ENCODE assay signal across 24 cellular contexts in genomic region chr12:5034605-5035004, GRCh38. TPM values are rescaled to one million over a fixed set of nuclear protein-coding genes. Genes with fewer than 3 reads are reported as not detected.
DNase-seq lines count a peak whose midpoint lies in the region; ATAC-seq, FAIRE-seq and TF ChIP-seq lines count a peak whose summit lies in the region.
"Had no signal": no experiment of that assay in that cellular context is flagged by ENCODE, and none has a peak within 500 bp of the region (broad histone marks: within the 10 kb centered on the region; RNA-seq: fewer than 3 reads in every experiment).

No MANE protein-coding gene starts in this region.

- peaks cover 5% of the 10 kb centered on the region; the same call in 1 of the 2 replicates for H3K4me1 ChIP-seq in GM12878 (ENCODE audit: control insufficient read depth, insufficient read depth, low read length)

- H3K36me3 ChIP-seq in GM12878 (ENCODE audit: control insufficient read depth in 2 of 2, insufficient read depth in 2 of 2, low read length in 1 of 2), result no peaks in the 10 kb centered on the region
- H3K36me3 ChIP-seq: brain microvascular endothelial cell, heart left ventricle had no signal

- no peak overlapping the region for H3K4me3 ChIP-seq in GM12878
- H3K4me3 ChIP-seq: heart left ventricle had no signal

- CTCF ChIA-PET in activated CD8-positive, alpha-beta memory T cell treated with anti-CD3 and anti-CD28 coated beads, Interleukin-2, amount 10 ng/mL, durations not matched to agents 7 days and 5 days (lab: Charles Lee), result interaction anchor here (1.3 kb wide), 1 partner anchor 49 kb away, joined by 3 read pairs; no protein-coding TSS in a partner anchor
- CTCF ChIA-PET in GM12878 (lab: Yijun Ruan, JAX), result interaction anchor here (1.2 kb wide), 1 partner anchor 13 kb away, joined by 3 read pairs; no protein-coding TSS in a partner anchor

- no peaks in the 10 kb centered on the region for H3K4me1 Mint-ChIP-seq in activated CD8-positive, alpha-beta memory T cell treated with anti-CD3 and anti-CD28 coated beads, Interleukin-2, amount 10 ng/mL, durations not matched to agents 7 days and 5 days
- peaks cover 6% of the 10 kb centered on the region for H3K4me1 Mint-ChIP-seq in stimulated activated naive CD8-positive, alpha-beta T cell treated with anti-CD3 and anti-CD28 coated beads, Interleukin-15, amount 100 ng/mL, for 72 hours
- no peaks in the 10 kb centered on the region for H3K4me1 Mint-ChIP-seq in T-helper 17 cell

- BruUV-seq in GM12878 (replicated peaks; lab: Mats Ljungman, UMichigan), result no TSS peak

- no peak for TF ChIP-seq POLR2A in GM12878 (IDR thresholded peaks at IDR 0.05; ENCODE audit: low read depth, low read length)

- H3K9me3 ChIP-seq in GM12878 (replicated peaks; ENCODE audit: control insufficient read depth, insufficient read depth, low read length), result no peaks in the 10 kb centered on the region
- no peaks in the 10 kb centered on the region for H3K9me3 ChIP-seq in T-helper 17 cell (ENCODE audit: control insufficient read depth, low read length, poor library complexity, severe bottlenecking)
- H3K9me3 ChIP-seq: heart left ventricle had no signal

- POLR2A ChIA-PET in GM12878 (lab: Charles Lee), result no interaction called here

- no peaks in the 10 kb centered on the region for H3K36me3 Mint-ChIP-seq in activated CD8-positive, alpha-beta memory T cell treated with anti-CD3 and anti-CD28 coated beads, Interleukin-2, amount 10 ng/mL, durations not matched to agents 7 days and 5 days
- no peaks in the 10 kb centered on the region for H3K36me3 Mint-ChIP-seq in T-helper 17 cell (ENCODE audit: low read depth)
- H3K36me3 Mint-ChIP-seq: memory B cell had no signal

- H3K4me3 Mint-ChIP-seq in activated CD8-positive, alpha-beta memory T cell treated with anti-CD3 and anti-CD28 coated beads, Interleukin-2, amount 10 ng/mL, durations not matched to agents 7 days and 5 days, result no peak overlapping the region
- no peak overlapping the region for H3K4me3 Mint-ChIP-seq in stimulated activated naive CD8-positive, alpha-beta T cell treated with anti-CD3 and anti-CD28 coated beads, Interleukin-15, amount 100 ng/mL, for 72 hours
- H3K4me3 Mint-ChIP-seq in T-helper 17 cell, result no peak overlapping the region
- H3K4me3 Mint-ChIP-seq: memory B cell had no signal

- H4K20me1 ChIP-seq in GM12878 (ENCODE audit: control insufficient read depth, insufficient read depth), result no peaks in the 10 kb centered on the region

- H2AFZ ChIP-seq in GM12878 (ENCODE audit: control insufficient read depth, low read depth, low read length), result peak overlapping the region; percentile 18; the same call in 1 of the 2 replicates

- H3K27ac ChIP-seq in GM12878 (ENCODE audit: control insufficient read depth, insufficient read depth), result no peak overlapping the region
- H3K27ac ChIP-seq: brain microvascular endothelial cell, VCaP had no signal

- H3K27me3 Mint-ChIP-seq in activated CD8-positive, alpha-beta memory T cell treated with anti-CD3 and anti-CD28 coated beads, Interleukin-2, amount 10 ng/mL, durations not matched to agents 7 days and 5 days, result peaks cover 7% of the 10 kb centered on the region
- H3K27me3 Mint-ChIP-seq in stimulated activated naive CD8-positive, alpha-beta T cell treated with anti-CD3 and anti-CD28 coated beads, Interleukin-15, amount 100 ng/mL, for 72 hours, result peaks cover 20% of the 10 kb centered on the region
- H3K27me3 Mint-ChIP-seq in T-helper 17 cell, result peaks cover 46% of the 10 kb centered on the region

- intact Hi-C loops in GM12878 (cut with micrococcal nuclease; ENCODE audit: unreplicated experiment), result no loop called here

- no peak for FAIRE-seq in GM12878 (lab: Jason Lieb, UNC)
- FAIRE-seq: colon had no signal

- in situ Hi-C loops in GM12878 (cut with MboI), result no loop called here

- TF ChIP-seq CTCF in GM12878 (IDR thresholded peaks at IDR 0.05 in 2 of 3, conservative IDR thresholded peaks at IDR 0.05 in 1 of 3; ENCODE audit: control insufficient read depth in 2 of 3, extremely low read depth in 1 of 3, insufficient read depth in 1 of 3, low read depth in 3 of 3, low read length in 3 of 3), result no peak

- no peaks in the 10 kb centered on the region for H3K9me3 Mint-ChIP-seq in activated CD8-positive, alpha-beta memory T cell treated with anti-CD3 and anti-CD28 coated beads, Interleukin-2, amount 10 ng/mL, durations not matched to agents 7 days and 5 days (ENCODE audit: low read depth)
- no peaks in the 10 kb centered on the region for H3K9me3 Mint-ChIP-seq in stimulated activated naive CD8-positive, alpha-beta T cell treated with anti-CD3 and anti-CD28 coated beads, Interleukin-15, amount 100 ng/mL, for 72 hours
- H3K9me3 Mint-ChIP-seq: memory B cell had no signal

- ATAC-seq in activated CD8-positive, alpha-beta memory T cell treated with anti-CD3 and anti-CD28 coated beads, Interleukin-2, amount 10 ng/mL, durations not matched to agents 7 days and 5 days, result peak; percentile 20
- ATAC-seq in stimulated activated naive CD8-positive, alpha-beta T cell treated with anti-CD3 and anti-CD28 coated beads, Interleukin-15, amount 100 ng/mL, for 72 hours, result peak; percentile 77
- no peak for ATAC-seq in stimulated activated naive CD8-positive, alpha-beta T cell treated with anti-CD3 and anti-CD28 coated beads, Interleukin-15, Interleukin-2, amounts not matched to agents 100 U/mL and 50 U/mL, for 24 hours
- ATAC-seq in GM12878 (peak; percentile 46; the same call in 2 of the 3 replicates), T-helper 17 cell (no peak)

- RAD21 ChIA-PET in GM12878 (lab: Charles Lee; ENCODE audit: unreplicated experiment), result no interaction called here

- TF ChIP-seq EP300 in GM12878 (IDR thresholded peaks at IDR 0.05; ENCODE audit: borderline replicate concordance in 1 of 2, control insufficient read depth in 1 of 2, low read depth in 2 of 2, low read length in 2 of 2), result no peak

- peak overlapping the region; percentile 22; the same call in 1 of the 2 replicates for H3K4me2 ChIP-seq in GM12878 (ENCODE audit: control insufficient read depth, insufficient read depth)

- no peaks in the 10 kb centered on the region for H3K79me2 ChIP-seq in GM12878 (ENCODE audit: control insufficient read depth, insufficient read depth, low read length)

- no peak overlapping the region for H3K9ac ChIP-seq in GM12878 (ENCODE audit: control insufficient read depth, insufficient read depth, low read length)

- no peak for TF ChIP-seq RAD21 in GM12878 (IDR thresholded peaks at IDR 0.05; ENCODE audit: insufficient read depth, low read depth, low read length)

- DNase-seq in activated CD8-positive, alpha-beta memory T cell treated with anti-CD3 and anti-CD28 coated beads, Interleukin-2, amount 10 ng/mL, durations not matched to agents 7 days and 5 days, result no peak
- no peak for DNase-seq in activated CD8-positive, alpha-beta memory T cell treated with anti-CD3 and anti-CD28 coated beads, Interleukin-2, amount 50 U/mL, for 4 hours
- DNase-seq in stimulated activated naive CD8-positive, alpha-beta T cell treated with anti-CD3 and anti-CD28 coated beads, Interleukin-15, amount 100 ng/mL, for 72 hours, result no peak
- DNase-seq in stimulated activated naive CD8-positive, alpha-beta T cell treated with anti-CD3 and anti-CD28 coated beads, Interleukin-15, Interleukin-2, amounts not matched to agents 100 U/mL and 50 U/mL, for 24 hours, result no peak
- DNase-seq in GM12878 (ENCODE audit: low read depth, low spot score) (no peak), AML-193 (lab: John Stamatoyannopoulos, UW) (no peak), T-helper 17 cell (no peak), NCI-H2107 treated with DMSO at 0.1 percent for 48 hours (lab: John Stamatoyannopoulos, UW; ENCODE audit: unreplicated experiment) (no peak)
- DNase-seq: activated CD8-positive, alpha-beta memory T cell treated with anti-CD3 and anti-CD28 coated beads for 24 hours; brain microvascular endothelial cell; C1 segment of cervical spinal cord; Calu3; effector CD8-positive, alpha-beta T cell; EL; heart left ventricle; NCI-H1048; NCI-H187 treated with DMSO at 0.1 percent for 48 hours; NCI-H2227 treated with DMSO at 0.1 percent for 48 hours; posterior cingulate gyrus had no signal

- H3K27ac Mint-ChIP-seq in activated CD8-positive, alpha-beta memory T cell treated with anti-CD3 and anti-CD28 coated beads, Interleukin-2, amount 10 ng/mL, durations not matched to agents 7 days and 5 days, result no peak overlapping the region
- no peak overlapping the region for H3K27ac Mint-ChIP-seq in stimulated activated naive CD8-positive, alpha-beta T cell treated with anti-CD3 and anti-CD28 coated beads, Interleukin-15, amount 100 ng/mL, for 72 hours
- H3K27ac Mint-ChIP-seq in T-helper 17 cell, result no peak overlapping the region
- H3K27ac Mint-ChIP-seq: memory B cell had no signal

- 37% methylated on average over 5 of the region's 5 CpGs for WGBS in GM12878 (ENCODE audit: insufficient coverage, insufficient replicate concordance, low lambda C conversion rate, missing lambda C conversion rate)

- SMC1A ChIA-PET in GM12878 (lab: Charles Lee; ENCODE audit: uncharacterized antibody, unreplicated experiment), result no interaction called here

- 0 out of 4 replicates have a peak, but pooled peaks cover 0 to 1% of the 10 kb centered on the region in 2 experiments for H3K27me3 ChIP-seq in GM12878 (replicated peaks in 1 of 2; ENCODE audit: control insufficient read depth in 2 of 2, insufficient read depth in 2 of 2, low read length in 1 of 2)
- H3K27me3 ChIP-seq: brain microvascular endothelial cell had no signal

TF ChIP-seq in GM12878, 131 proteins besides CTCF, POLR2A, EP300 and RAD21 (continues in another document):
- TF ChIP-seq CREB1 (IDR thresholded peaks at IDR 0.05; ENCODE audit: low read depth), result peak; percentile 24; the same call in 1 of the 2 replicates
- TF ChIP-seq YY1 (IDR thresholded peaks at IDR 0.05; ENCODE audit: low read depth, low read length), result peak; percentile 39; the same call in 1 of the 2 replicates

RNA-seq across cellular contexts. Expression of gene KCNA5, which starts 9.1 kb away (rescaled TPM):
- not detected for total RNA-seq in activated CD8-positive, alpha-beta memory T cell treated with anti-CD3 and anti-CD28 coated beads, Interleukin-2, amount 10 ng/mL, durations not matched to agents 7 days and 5 days
- total RNA-seq in GM12878 (2013; cell fraction: nucleolus; rRNA removed), result not detected in 2 replicates
- total RNA-seq in GM12878 (2014; rRNA removed) (0.11 and 0.16 TPM in 2 replicates), GM12878 (2014; rRNA removed; fragmentation: Illumina TruSeq; extraction: Trizol) (0.18 and 0.22 TPM in 2 replicates), GM12878 (2021) (0.29 and 0.44 TPM in 2 replicates), T-helper 17 cell (not detected)
- not detected for polyA plus RNA-seq in GM12878 (2011; ENCODE audit: low read depth)
- polyA plus RNA-seq in GM12878 (2011; rRNA removed) (not detected in 2 replicates), GM12878 (2014; fragmentation: Illumina TruSeq; extraction: Trizol) (0.16 TPM in 2 replicates), GM12878 (2014; fragmentation: Nextera tagmentation; extraction: Ambion mirVana) (under 1 TPM in 1 of 2 experiments, not detected in 1; 0.11 TPM), GM12878 (2014; rRNA removed) (0.33 and 0.56 TPM in 2 replicates), GM12878 (2016; fragmentation: Nextera tagmentation; extraction: Ambion mirVana) (not detected)
- not detected in 2 replicates for polyA plus RNA-seq in GM12878 (2011; cell fraction: cytosol; rRNA removed)
- polyA plus RNA-seq in GM12878 (2011; cell fraction: nucleus; rRNA removed), result not detected in 2 replicates
- 0.07 TPM in 1 of 2 replicates, not detected in the other for polyA plus RNA-seq in GM12878 (2012)
- polyA minus RNA-seq in GM12878 (2011; rRNA and poly(A)+ RNA removed), result not detected in 2 replicates
- not detected in 2 replicates for polyA minus RNA-seq in GM12878 (2011; cell fraction: cytosol; rRNA and poly(A)+ RNA removed)
- not detected in 2 replicates for polyA minus RNA-seq in GM12878 (2011; cell fraction: nucleus; rRNA and poly(A)+ RNA removed)
- total RNA-seq: Calu3, epithelial cell of proximal tubule, RPMI7951 had no signal

Comparison
In these comparisons a context has a peak if more than half of its experiments do, and no peak if none do; other contexts are left out.
1. ATAC-seq: peak in activated CD8-positive, alpha-beta memory T cell treated with anti-CD3 and anti-CD28 coated beads, Interleukin-2, amount 10 ng/mL, durations not matched to agents 7 days and 5 days (single experiment), stimulated activated naive CD8-positive, alpha-beta T cell treated with anti-CD3 and anti-CD28 coated beads, Interleukin-15, amount 100 ng/mL, for 72 hours (single experiment) and GM12878 (single experiment); none in stimulated activated naive CD8-positive, alpha-beta T cell treated with anti-CD3 and anti-CD28 coated beads, Interleukin-15, Interleukin-2, amounts not matched to agents 100 U/mL and 50 U/mL, for 24 hours (single experiment) and T-helper 17 cell (single experiment).